ENCODE assay signal across 8 cellular contexts in genomic region chr10:56905051-56905450, GRCh38.
"Had no signal": no experiment of that assay in that cellular context is flagged by ENCODE, and none has a peak within 500 bp of the region (broad histone marks: within the 10 kb centered on the region; RNA-seq: fewer than 3 reads in every experiment).

No MANE protein-coding gene starts in this region.

- H3K9ac ChIP-seq: KMS-11 had no signal

- FAIRE-seq: HTR-8/SVneo, K562 had no signal

- H3K4me1 Mint-ChIP-seq: IgD-negative memory B cell had no signal

- H3K27ac Mint-ChIP-seq: IgD-negative memory B cell had no signal

- H3K4me3 Mint-ChIP-seq: IgD-negative memory B cell had no signal

- H3K27me3 Mint-ChIP-seq: IgD-negative memory B cell had no signal

- ATAC-seq: K562 had no signal

- H3K9me3 Mint-ChIP-seq: IgD-negative memory B cell had no signal

- H3K4me2 ChIP-seq: KMS-11 had no signal

- H3K27ac ChIP-seq: HL-60, KMS-11 had no signal

- DNase-seq: IMR-90, KBM-7, KG1 had no signal

- H3K4me3 ChIP-seq: K562 had no signal
